9 cellular contexts compared by ENCODE assay signal in genomic region chr4:88599714-88600113, GRCh38. TPM values are rescaled to one million over a fixed set of nuclear protein-coding genes. Genes with fewer than 3 reads are reported as not detected.
DNase-seq lines count a peak whose midpoint lies in the region; ATAC-seq, FAIRE-seq and TF ChIP-seq lines count a peak whose summit lies in the region.
"Had no signal": no experiment of that assay in that cellular context is flagged by ENCODE, and none has a peak within 500 bp of the region (broad histone marks: within the 10 kb centered on the region; RNA-seq: fewer than 3 reads in every experiment).

No MANE protein-coding gene starts in this region.

- peak; percentile 57 for ATAC-seq in SK-N-SH treated with all-trans-retinoic acid at 6 μM for 48 hours

- no peak for FAIRE-seq in GM19239 (lab: Jason Lieb, UNC)

- 82 to 86% methylated on average over 1 of the region's 1 CpG for WGBS in sigmoid colon, 2 donors

- no peaks in the 10 kb centered on the region for H3K27me3 ChIP-seq in sigmoid colon

- peak; percentile 33 for DNase-seq in COLO829 (ENCODE audit: low spot score)
- no peak for DNase-seq in fibroblast of the aortic adventitia (ENCODE audit: low read depth)
- DNase-seq in sigmoid colon = no peak
- DNase-seq in AML-193 (lab: John Stamatoyannopoulos, UW) = no peak
- no peak for DNase-seq in stimulated activated CD4-positive, alpha-beta T cell treated with anti-CD3 and anti-CD28 coated beads, Interleukin-4, amount 100 ng/mL, for 1 hour
- DNase-seq in erythroblast (lab: John Stamatoyannopoulos, UW) = no peak
- DNase-seq in GM19239 (ENCODE audit: insufficient read length, low spot score) = no peak
- DNase-seq: endodermal cell had no signal

- peak overlapping the region; percentile 51 to 73 (median 68) for H3K27ac ChIP-seq in sigmoid colon

- H3K4me3 ChIP-seq in fibroblast of the aortic adventitia (ENCODE audit: low read depth, low read length) (peak overlapping the region; percentile 29), sigmoid colon (no peak overlapping the region)

- intact Hi-C loops in sigmoid colon (cut with DNase I) = no loop called here

- H3K36me3 ChIP-seq in sigmoid colon = peaks cover 0 to 15% (median 0%) of the 10 kb centered on the region in 4 donors

- TF ChIP-seq CTCF in fibroblast of the aortic adventitia (IDR thresholded peaks at IDR 0.05; ENCODE audit: insufficient read depth, low read length) (no peak), sigmoid colon (IDR thresholded peaks at IDR 0.05) (no peak)

- peaks cover 0 to 54% (median 37%) of the 10 kb centered on the region in 4 donors for H3K4me1 ChIP-seq in sigmoid colon

- TF ChIP-seq POLR2A in sigmoid colon (IDR thresholded peaks at IDR 0.05) (no peak), erythroblast (IDR thresholded peaks at IDR 0.05; ENCODE audit: low read length) (no peak)

- H3K9me3 ChIP-seq in sigmoid colon = no peaks in the 10 kb centered on the region

- TF ChIP-seq EP300 in sigmoid colon (IDR thresholded peaks at IDR 0.05) = no peak

TF ChIP-seq in SK-N-SH treated with all-trans-retinoic acid at 6 μM for 48 hours, 23 proteins besides CTCF, POLR2A, EP300 and RAD21:
- TF ChIP-seq CSDC2 (CRISPR knock-in tag; IDR thresholded peaks at IDR 0.05) (no peak), TSHZ2 (CRISPR knock-in tag; IDR thresholded peaks at IDR 0.05) (no peak), CSRNP3 (CRISPR knock-in tag; IDR thresholded peaks at IDR 0.05) (no peak), ZFP3 (CRISPR knock-in tag; IDR thresholded peaks at IDR 0.05) (no peak)

RNA-seq across cellular contexts. Expression of gene HERC3, which starts 7.4 kb away (rescaled TPM):
- total RNA-seq in fibroblast of the aortic adventitia (ENCODE audit: low replicate concordance) = 18.3 and 47.2 TPM in 2 replicates
- total RNA-seq in sigmoid colon = 10 to 100 TPM; 34.6 to 44.9 (median 36.3) TPM
- polyA plus RNA-seq in sigmoid colon = 10 to 100 TPM; 12.2 to 15.3 (median 13.8) TPM
